In genomic region chr3:148730676-148731075, GRCh38 we compare ENCODE assay signal across 10 cellular contexts. TPM values are rescaled to one million over a fixed set of nuclear protein-coding genes. Genes with fewer than 3 reads are reported as not detected.
"Had no signal": no experiment of that assay in that cellular context is flagged by ENCODE, and none has a peak within 500 bp of the region (broad histone marks: within the 10 kb centered on the region; RNA-seq: fewer than 3 reads in every experiment).

No MANE protein-coding gene starts in this region.

- H3K27ac Mint-ChIP-seq: HFFc6, IgD-negative memory B cell had no signal

- H2AFZ ChIP-seq: GM23248 had no signal

- H3K36me3 Mint-ChIP-seq: IgD-negative memory B cell had no signal

- H3K4me3 Mint-ChIP-seq: HFFc6, IgD-negative memory B cell had no signal

- H3K36me3 ChIP-seq: HAP-1 had no signal

- H3K9ac ChIP-seq: GM23248 had no signal

- H3K9me3 Mint-ChIP-seq: HFFc6, IgD-negative memory B cell had no signal

- DNase-seq: GM23248, HFFc6, KBM-7 had no signal

- H3K9me3 ChIP-seq: HAP-1 had no signal

- H3K27ac ChIP-seq: GM23248, HL-60 had no signal

- ATAC-seq: HCT116, HepG2 had no signal

- H3K4me3 ChIP-seq: GM23248, HAP-1 had no signal

- H3K27me3 Mint-ChIP-seq: IgD-negative memory B cell had no signal

RNA-seq across cellular contexts. Expression of gene AGTR1, which starts 33.0 kb away (rescaled TPM):
- total RNA-seq: H1, HT1080 had no signal
- polyA plus RNA-seq: IgD-negative memory B cell had no signal
